1 cellular context compared by ENCODE assay signal in the genomic region with DNA sequence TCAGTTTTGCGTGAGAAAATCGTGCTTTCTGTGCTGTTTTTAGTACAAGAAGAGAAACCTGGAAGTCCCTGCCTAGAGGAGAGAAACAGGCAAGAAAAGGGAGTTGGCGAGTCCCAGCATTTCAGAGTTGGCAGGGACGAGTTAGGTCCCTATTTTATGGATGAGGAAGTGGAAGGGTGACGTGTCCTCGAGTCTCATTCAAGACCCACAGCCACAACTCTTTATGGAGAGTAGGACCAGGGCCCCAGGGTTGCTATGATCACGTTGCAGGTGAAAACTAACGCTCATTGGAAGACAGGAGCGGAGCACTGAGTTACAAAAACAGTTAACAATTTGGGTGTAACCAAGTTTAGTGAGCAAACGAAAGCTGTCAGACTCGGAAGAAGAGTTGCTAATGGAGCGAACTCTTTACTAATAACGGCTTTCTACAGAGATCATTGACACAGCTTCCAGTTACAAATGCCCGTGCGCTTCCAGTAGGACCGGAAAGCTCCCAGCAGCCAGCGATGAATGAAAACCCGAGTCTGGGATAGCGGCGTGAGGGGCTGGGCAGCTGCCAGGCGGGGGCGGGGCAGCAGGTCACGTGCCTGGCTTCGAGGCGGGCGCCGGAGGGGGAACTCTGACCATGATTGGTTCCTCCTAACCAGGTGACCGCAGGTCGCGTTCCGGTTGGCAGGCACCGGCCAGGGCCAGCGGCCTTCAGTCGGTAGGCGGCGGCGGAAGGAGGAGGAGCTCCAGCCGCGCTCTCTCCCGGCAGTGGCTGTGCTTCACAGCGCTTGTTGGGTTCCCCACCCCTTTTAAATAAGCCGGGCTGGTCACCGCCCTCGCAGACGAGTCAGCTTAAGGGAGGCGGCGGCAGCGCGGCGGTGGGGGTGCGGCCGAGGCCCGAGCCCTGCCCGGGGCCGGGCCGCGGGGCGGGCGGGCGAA.
A peak's percentile ranks its signal among the peaks of the same experiment; 100 is the strongest.
TF ChIP-seq lines count a peak whose summit lies in the region.

A gene (plus strand): TSS at position 827 of the 927 bp plus-strand sequence. CDS start 257 bp downstream, outside the sequence.

TF ChIP-seq in HepG2, 621 proteins besides CTCF, POLR2A, EP300 and RAD21 (continued from another document and continues in another):
- TF ChIP-seq, protein P1, sequence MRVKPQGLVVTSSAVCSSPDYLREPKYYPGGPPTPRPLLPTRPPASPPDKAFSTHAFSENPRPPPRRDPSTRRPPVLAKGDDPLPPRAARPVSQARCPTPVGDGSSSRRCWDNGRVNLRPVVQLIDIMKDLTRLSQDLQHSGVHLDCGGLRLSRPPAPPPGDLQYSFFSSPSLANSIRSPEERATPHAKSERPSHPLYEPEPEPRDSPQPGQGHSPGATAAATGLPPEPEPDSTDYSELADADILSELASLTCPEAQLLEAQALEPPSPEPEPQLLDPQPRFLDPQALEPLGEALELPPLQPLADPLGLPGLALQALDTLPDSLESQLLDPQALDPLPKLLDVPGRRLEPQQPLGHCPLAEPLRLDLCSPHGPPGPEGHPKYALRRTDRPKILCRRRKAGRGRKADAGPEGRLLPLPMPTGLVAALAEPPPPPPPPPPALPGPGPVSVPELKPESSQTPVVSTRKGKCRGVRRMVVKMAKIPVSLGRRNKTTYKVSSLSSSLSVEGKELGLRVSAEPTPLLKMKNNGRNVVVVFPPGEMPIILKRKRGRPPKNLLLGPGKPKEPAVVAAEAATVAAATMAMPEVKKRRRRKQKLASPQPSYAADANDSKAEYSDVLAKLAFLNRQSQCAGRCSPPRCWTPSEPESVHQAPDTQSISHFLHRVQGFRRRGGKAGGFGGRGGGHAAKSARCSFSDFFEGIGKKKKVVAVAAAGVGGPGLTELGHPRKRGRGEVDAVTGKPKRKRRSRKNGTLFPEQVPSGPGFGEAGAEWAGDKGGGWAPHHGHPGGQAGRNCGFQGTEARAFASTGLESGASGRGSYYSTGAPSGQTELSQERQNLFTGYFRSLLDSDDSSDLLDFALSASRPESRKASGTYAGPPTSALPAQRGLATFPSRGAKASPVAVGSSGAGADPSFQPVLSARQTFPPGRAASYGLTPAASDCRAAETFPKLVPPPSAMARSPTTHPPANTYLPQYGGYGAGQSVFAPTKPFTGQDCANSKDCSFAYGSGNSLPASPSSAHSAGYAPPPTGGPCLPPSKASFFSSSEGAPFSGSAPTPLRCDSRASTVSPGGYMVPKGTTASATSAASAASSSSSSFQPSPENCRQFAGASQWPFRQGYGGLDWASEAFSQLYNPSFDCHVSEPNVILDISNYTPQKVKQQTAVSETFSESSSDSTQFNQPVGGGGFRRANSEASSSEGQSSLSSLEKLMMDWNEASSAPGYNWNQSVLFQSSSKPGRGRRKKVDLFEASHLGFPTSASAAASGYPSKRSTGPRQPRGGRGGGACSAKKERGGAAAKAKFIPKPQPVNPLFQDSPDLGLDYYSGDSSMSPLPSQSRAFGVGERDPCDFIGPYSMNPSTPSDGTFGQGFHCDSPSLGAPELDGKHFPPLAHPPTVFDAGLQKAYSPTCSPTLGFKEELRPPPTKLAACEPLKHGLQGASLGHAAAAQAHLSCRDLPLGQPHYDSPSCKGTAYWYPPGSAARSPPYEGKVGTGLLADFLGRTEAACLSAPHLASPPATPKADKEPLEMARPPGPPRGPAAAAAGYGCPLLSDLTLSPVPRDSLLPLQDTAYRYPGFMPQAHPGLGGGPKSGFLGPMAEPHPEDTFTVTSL (CRISPR knock-in tag; IDR thresholded peaks at IDR 0.05; ENCODE audit: borderline replicate concordance) = peak; percentile 63; the same call in 1 of the 2 replicates
- TF ChIP-seq FOXK2 (IDR thresholded peaks at IDR 0.05) (no peak), ZNF484 (CRISPR knock-in tag; IDR thresholded peaks at IDR 0.05; ENCODE audit: borderline replicate concordance, low read depth) (no peak), HNF4G (IDR thresholded peaks at IDR 0.05; ENCODE audit: borderline replicate concordance, low read depth, low read length) (no peak), HNF4G (CRISPR knock-in tag; IDR thresholded peaks at IDR 0.05; ENCODE audit: borderline replicate concordance, low read depth) (no peak), IKZF4 (CRISPR knock-in tag; IDR thresholded peaks at IDR 0.05; ENCODE audit: borderline replicate concordance, low read depth, not compliant biosample characterization) (no peak), ZFP1 (CRISPR knock-in tag; IDR thresholded peaks at IDR 0.05) (peak; percentile 53; the same call in 1 of the 2 replicates), ZFX (CRISPR knock-in tag; IDR thresholded peaks at IDR 0.05; ENCODE audit: low read depth) (peak; percentile 56), FOXO1 (CRISPR knock-in tag; IDR thresholded peaks at IDR 0.05) (no peak; the same call in 1 of the 2 replicates), KDM6A (CRISPR knock-in tag; IDR thresholded peaks at IDR 0.05; ENCODE audit: low read depth) (no peak), NR2F1 (CRISPR knock-in tag; IDR thresholded peaks at IDR 0.05) (peak in 1 of 2 experiments; percentile 24; a peak in 1 of 4 replicates), MAFF (IDR thresholded peaks at IDR 0.05; ENCODE audit: low read depth, low read length) (no peak), ZMYM2 (CRISPR knock-in tag; IDR thresholded peaks at IDR 0.05) (no peak), ZNF367 (CRISPR knock-in tag; IDR thresholded peaks at IDR 0.05; ENCODE audit: borderline replicate concordance) (peak; percentile 19; the same call in 1 of the 2 replicates), ZNF296 (CRISPR knock-in tag; conservative IDR thresholded peaks at IDR 0.05) (no peak), ZNF326 (CRISPR knock-in tag; IDR thresholded peaks at IDR 0.05; ENCODE audit: borderline replicate concordance) (no peak), ZNF556 (CRISPR knock-in tag; IDR thresholded peaks at IDR 0.05; ENCODE audit: borderline replicate concordance) (no peak), ZNF251 (CRISPR knock-in tag; IDR thresholded peaks at IDR 0.05) (no peak), HMG20A (CRISPR knock-in tag; IDR thresholded peaks at IDR 0.05; ENCODE audit: borderline replicate concordance) (peak; percentile 44; the same call in 1 of the 2 replicates), MBD4 (IDR thresholded peaks at IDR 0.05; ENCODE audit: borderline replicate concordance, low read length) (peak; percentile 78; the same call in 1 of the 2 replicates), SAP130 (CRISPR knock-in tag; IDR thresholded peaks at IDR 0.05; ENCODE audit: low read depth) (peak; percentile 94), KLF12 (CRISPR knock-in tag; IDR thresholded peaks at IDR 0.05; ENCODE audit: borderline replicate concordance) (peak; percentile 40; the same call in 1 of the 2 replicates), KLF6 (CRISPR knock-in tag; IDR thresholded peaks at IDR 0.05) (0 out of 2 replicates have a peak, but pooled peaks have one; percentile 25)
- TF ChIP-seq, protein P2, sequence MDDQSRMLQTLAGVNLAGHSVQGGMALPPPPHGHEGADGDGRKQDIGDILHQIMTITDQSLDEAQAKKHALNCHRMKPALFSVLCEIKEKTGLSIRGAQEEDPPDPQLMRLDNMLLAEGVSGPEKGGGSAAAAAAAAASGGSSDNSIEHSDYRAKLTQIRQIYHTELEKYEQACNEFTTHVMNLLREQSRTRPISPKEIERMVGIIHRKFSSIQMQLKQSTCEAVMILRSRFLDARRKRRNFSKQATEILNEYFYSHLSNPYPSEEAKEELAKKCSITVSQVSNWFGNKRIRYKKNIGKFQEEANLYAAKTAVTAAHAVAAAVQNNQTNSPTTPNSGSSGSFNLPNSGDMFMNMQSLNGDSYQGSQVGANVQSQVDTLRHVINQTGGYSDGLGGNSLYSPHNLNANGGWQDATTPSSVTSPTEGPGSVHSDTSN (CRISPR knock-in tag; IDR thresholded peaks at IDR 0.05; ENCODE audit: borderline replicate concordance) = no peak
- TF ChIP-seq, protein P3, sequence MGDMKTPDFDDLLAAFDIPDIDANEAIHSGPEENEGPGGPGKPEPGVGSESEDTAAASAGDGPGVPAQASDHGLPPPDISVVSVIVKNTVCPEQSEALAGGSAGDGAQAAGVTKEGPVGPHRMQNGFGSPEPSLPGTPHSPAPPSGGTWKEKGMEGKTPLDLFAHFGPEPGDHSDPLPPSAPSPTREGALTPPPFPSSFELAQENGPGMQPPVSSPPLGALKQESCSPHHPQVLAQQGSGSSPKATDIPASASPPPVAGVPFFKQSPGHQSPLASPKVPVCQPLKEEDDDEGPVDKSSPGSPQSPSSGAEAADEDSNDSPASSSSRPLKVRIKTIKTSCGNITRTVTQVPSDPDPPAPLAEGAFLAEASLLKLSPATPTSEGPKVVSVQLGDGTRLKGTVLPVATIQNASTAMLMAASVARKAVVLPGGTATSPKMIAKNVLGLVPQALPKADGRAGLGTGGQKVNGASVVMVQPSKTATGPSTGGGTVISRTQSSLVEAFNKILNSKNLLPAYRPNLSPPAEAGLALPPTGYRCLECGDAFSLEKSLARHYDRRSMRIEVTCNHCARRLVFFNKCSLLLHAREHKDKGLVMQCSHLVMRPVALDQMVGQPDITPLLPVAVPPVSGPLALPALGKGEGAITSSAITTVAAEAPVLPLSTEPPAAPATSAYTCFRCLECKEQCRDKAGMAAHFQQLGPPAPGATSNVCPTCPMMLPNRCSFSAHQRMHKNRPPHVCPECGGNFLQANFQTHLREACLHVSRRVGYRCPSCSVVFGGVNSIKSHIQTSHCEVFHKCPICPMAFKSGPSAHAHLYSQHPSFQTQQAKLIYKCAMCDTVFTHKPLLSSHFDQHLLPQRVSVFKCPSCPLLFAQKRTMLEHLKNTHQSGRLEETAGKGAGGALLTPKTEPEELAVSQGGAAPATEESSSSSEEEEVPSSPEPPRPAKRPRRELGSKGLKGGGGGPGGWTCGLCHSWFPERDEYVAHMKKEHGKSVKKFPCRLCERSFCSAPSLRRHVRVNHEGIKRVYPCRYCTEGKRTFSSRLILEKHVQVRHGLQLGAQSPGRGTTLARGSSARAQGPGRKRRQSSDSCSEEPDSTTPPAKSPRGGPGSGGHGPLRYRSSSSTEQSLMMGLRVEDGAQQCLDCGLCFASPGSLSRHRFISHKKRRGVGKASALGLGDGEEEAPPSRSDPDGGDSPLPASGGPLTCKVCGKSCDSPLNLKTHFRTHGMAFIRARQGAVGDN (CRISPR knock-in tag; IDR thresholded peaks at IDR 0.05) = peak; percentile 74
- TF ChIP-seq, protein P4, sequence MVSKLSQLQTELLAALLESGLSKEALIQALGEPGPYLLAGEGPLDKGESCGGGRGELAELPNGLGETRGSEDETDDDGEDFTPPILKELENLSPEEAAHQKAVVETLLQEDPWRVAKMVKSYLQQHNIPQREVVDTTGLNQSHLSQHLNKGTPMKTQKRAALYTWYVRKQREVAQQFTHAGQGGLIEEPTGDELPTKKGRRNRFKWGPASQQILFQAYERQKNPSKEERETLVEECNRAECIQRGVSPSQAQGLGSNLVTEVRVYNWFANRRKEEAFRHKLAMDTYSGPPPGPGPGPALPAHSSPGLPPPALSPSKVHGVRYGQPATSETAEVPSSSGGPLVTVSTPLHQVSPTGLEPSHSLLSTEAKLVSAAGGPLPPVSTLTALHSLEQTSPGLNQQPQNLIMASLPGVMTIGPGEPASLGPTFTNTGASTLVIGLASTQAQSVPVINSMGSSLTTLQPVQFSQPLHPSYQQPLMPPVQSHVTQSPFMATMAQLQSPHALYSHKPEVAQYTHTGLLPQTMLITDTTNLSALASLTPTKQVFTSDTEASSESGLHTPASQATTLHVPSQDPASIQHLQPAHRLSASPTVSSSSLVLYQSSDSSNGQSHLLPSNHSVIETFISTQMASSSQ (IDR thresholded peaks at IDR 0.05; ENCODE audit: low read depth) = peak; percentile 20; the same call in 1 of the 2 replicates
- TF ChIP-seq, protein P4 (CRISPR knock-in tag; IDR thresholded peaks at IDR 0.05; ENCODE audit: borderline replicate concordance) = peak; percentile 37; the same call in 1 of the 2 replicates
- TF ChIP-seq, protein P5, sequence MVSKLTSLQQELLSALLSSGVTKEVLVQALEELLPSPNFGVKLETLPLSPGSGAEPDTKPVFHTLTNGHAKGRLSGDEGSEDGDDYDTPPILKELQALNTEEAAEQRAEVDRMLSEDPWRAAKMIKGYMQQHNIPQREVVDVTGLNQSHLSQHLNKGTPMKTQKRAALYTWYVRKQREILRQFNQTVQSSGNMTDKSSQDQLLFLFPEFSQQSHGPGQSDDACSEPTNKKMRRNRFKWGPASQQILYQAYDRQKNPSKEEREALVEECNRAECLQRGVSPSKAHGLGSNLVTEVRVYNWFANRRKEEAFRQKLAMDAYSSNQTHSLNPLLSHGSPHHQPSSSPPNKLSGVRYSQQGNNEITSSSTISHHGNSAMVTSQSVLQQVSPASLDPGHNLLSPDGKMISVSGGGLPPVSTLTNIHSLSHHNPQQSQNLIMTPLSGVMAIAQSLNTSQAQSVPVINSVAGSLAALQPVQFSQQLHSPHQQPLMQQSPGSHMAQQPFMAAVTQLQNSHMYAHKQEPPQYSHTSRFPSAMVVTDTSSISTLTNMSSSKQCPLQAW (CRISPR knock-in tag; IDR thresholded peaks at IDR 0.05) = no peak; the same call in 1 of the 2 replicates
- TF ChIP-seq, protein P6, sequence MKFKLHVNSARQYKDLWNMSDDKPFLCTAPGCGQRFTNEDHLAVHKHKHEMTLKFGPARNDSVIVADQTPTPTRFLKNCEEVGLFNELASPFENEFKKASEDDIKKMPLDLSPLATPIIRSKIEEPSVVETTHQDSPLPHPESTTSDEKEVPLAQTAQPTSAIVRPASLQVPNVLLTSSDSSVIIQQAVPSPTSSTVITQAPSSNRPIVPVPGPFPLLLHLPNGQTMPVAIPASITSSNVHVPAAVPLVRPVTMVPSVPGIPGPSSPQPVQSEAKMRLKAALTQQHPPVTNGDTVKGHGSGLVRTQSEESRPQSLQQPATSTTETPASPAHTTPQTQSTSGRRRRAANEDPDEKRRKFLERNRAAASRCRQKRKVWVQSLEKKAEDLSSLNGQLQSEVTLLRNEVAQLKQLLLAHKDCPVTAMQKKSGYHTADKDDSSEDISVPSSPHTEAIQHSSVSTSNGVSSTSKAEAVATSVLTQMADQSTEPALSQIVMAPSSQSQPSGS (CRISPR knock-in tag; IDR thresholded peaks at IDR 0.05) = peak; percentile 68
- TF ChIP-seq, protein P7, sequence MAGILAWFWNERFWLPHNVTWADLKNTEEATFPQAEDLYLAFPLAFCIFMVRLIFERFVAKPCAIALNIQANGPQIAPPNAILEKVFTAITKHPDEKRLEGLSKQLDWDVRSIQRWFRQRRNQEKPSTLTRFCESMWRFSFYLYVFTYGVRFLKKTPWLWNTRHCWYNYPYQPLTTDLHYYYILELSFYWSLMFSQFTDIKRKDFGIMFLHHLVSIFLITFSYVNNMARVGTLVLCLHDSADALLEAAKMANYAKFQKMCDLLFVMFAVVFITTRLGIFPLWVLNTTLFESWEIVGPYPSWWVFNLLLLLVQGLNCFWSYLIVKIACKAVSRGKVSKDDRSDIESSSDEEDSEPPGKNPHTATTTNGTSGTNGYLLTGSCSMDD (CRISPR knock-in tag; IDR thresholded peaks at IDR 0.05) = no peak
- TF ChIP-seq, protein P8, sequence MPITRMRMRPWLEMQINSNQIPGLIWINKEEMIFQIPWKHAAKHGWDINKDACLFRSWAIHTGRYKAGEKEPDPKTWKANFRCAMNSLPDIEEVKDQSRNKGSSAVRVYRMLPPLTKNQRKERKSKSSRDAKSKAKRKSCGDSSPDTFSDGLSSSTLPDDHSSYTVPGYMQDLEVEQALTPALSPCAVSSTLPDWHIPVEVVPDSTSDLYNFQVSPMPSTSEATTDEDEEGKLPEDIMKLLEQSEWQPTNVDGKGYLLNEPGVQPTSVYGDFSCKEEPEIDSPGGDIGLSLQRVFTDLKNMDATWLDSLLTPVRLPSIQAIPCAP (CRISPR knock-in tag; IDR thresholded peaks at IDR 0.05; ENCODE audit: low read depth) = 0 out of 2 replicates have a peak, but pooled peaks have one; percentile 31
